8 cellular contexts compared by ENCODE assay signal in the genomic region with DNA sequence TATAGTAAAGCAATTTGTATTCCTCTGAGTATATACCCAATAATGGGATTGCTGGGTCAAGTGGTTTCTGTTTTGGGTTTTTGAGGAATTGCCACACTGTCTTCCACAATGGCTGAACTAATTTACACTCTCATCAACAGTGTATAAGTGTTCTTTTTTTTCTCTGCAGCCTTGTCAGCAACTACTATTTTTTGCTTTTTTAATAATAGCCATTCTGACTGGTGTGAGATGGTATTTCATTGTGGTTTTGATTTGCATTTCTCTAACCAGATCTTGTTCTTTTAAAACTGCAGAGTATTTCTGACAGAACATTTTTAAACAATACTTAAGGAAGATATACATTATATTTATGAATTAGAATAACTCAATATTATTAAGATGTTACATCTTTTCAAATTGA.
"Had no signal": no experiment of that assay in that cellular context is flagged by ENCODE, and none has a peak within 500 bp of the region (broad histone marks: within the 10 kb centered on the region; RNA-seq: fewer than 3 reads in every experiment).

No MANE protein-coding gene starts in this region.

- H3K4me1 ChIP-seq: HAP-1 had no signal

- H3K27ac ChIP-seq: HL-60 had no signal

- FAIRE-seq: H1, H54, HepG2 had no signal

- DNase-seq: HFFc6 had no signal

- H3K4me2 ChIP-seq: GM23338 had no signal

- H3K36me3 ChIP-seq: HAP-1 had no signal

- H3K9me3 ChIP-seq: HAP-1 had no signal

- ATAC-seq: GM23338, HCT116, HepG2 had no signal

- H2AFZ ChIP-seq: GM23338 had no signal

- H3K4me3 ChIP-seq: GM23338, HAP-1 had no signal
